ENCODE assay signal across 1 cellular context in genomic region chr10:70109064-70109729, GRCh38.
TF ChIP-seq lines count a peak whose summit lies in the region.

No MANE protein-coding gene starts in this region.

TF ChIP-seq in HepG2, 621 proteins besides CTCF, POLR2A, EP300 and RAD21 (continued from another document and continues in another):
- TF ChIP-seq TP53 (CRISPR knock-in tag; conservative IDR thresholded peaks at IDR 0.05): 0 out of 2 replicates have a peak, but pooled peaks have one; percentile 67
- no peak for TF ChIP-seq CBX5 (CRISPR knock-in tag; IDR thresholded peaks at IDR 0.05; ENCODE audit: borderline replicate concordance)
- TF ChIP-seq HMGXB3 (CRISPR knock-in tag; IDR thresholded peaks at IDR 0.05; ENCODE audit: borderline replicate concordance): 0 out of 2 replicates have a peak, but pooled peaks have one; percentile 46
- TF ChIP-seq ZNF362 (CRISPR knock-in tag; IDR thresholded peaks at IDR 0.05; ENCODE audit: borderline replicate concordance): 0 out of 2 replicates have a peak, but pooled peaks have one; percentile 38
- TF ChIP-seq ZNF382 (CRISPR knock-in tag; IDR thresholded peaks at IDR 0.05; ENCODE audit: borderline replicate concordance): no peak
- no peak for TF ChIP-seq ZNF280B (CRISPR knock-in tag; IDR thresholded peaks at IDR 0.05; ENCODE audit: borderline replicate concordance)
- TF ChIP-seq SNRNP70 (IDR thresholded peaks at IDR 0.05; ENCODE audit: low read depth, low read length): no peak
- TF ChIP-seq ZNF691 (CRISPR knock-in tag; IDR thresholded peaks at IDR 0.05; ENCODE audit: borderline replicate concordance, low read depth): no peak
- TF ChIP-seq STAT6 (CRISPR knock-in tag; IDR thresholded peaks at IDR 0.05; ENCODE audit: borderline replicate concordance): 0 out of 2 replicates have a peak, but pooled peaks have one; percentile 46
- TF ChIP-seq PHB2 (IDR thresholded peaks at IDR 0.05; ENCODE audit: partially characterized antibody): no peak
- peak; percentile 69; the same call in 1 of the 2 replicates for TF ChIP-seq SOX5 (CRISPR knock-in tag; IDR thresholded peaks at IDR 0.05; ENCODE audit: borderline replicate concordance)
- TF ChIP-seq PRMT3 (CRISPR knock-in tag; IDR thresholded peaks at IDR 0.05; ENCODE audit: borderline replicate concordance, low read depth): no peak
- no peak for TF ChIP-seq SMAD9 (CRISPR knock-in tag; IDR thresholded peaks at IDR 0.05)
- no peak for TF ChIP-seq MAZ (IDR thresholded peaks at IDR 0.05; ENCODE audit: borderline replicate concordance, low read depth, low read length)
- peak; percentile 66; the same call in 1 of the 2 replicates for TF ChIP-seq MAZ (CRISPR knock-in tag; IDR thresholded peaks at IDR 0.05; ENCODE audit: low read depth)
- no peak for TF ChIP-seq NFATC3 (CRISPR knock-in tag; IDR thresholded peaks at IDR 0.05)
- TF ChIP-seq PBX3 (CRISPR knock-in tag; IDR thresholded peaks at IDR 0.05; ENCODE audit: borderline replicate concordance): no peak
- no peak for TF ChIP-seq ZNF552 (CRISPR knock-in tag; IDR thresholded peaks at IDR 0.05; ENCODE audit: borderline replicate concordance)
- TF ChIP-seq HIC2 (CRISPR knock-in tag; IDR thresholded peaks at IDR 0.05; ENCODE audit: low read depth): no peak; the same call in 1 of the 2 replicates
- peak; percentile 71; the same call in 1 of the 2 replicates for TF ChIP-seq ZNF574 (CRISPR knock-in tag; IDR thresholded peaks at IDR 0.05)
- no peak; the same call in 1 of the 2 replicates for TF ChIP-seq ZKSCAN8 (CRISPR knock-in tag; IDR thresholded peaks at IDR 0.05; ENCODE audit: borderline replicate concordance)
- peak; percentile 90 for TF ChIP-seq ARID5B (CRISPR knock-in tag; IDR thresholded peaks at IDR 0.05)
- TF ChIP-seq SNAPC5 (CRISPR knock-in tag; IDR thresholded peaks at IDR 0.05; ENCODE audit: borderline replicate concordance): no peak
- no peak; the same call in 1 of the 2 replicates for TF ChIP-seq ZNF652 (CRISPR knock-in tag; IDR thresholded peaks at IDR 0.05; ENCODE audit: borderline replicate concordance, low read depth)
- no peak for TF ChIP-seq CC2D1A (CRISPR knock-in tag; IDR thresholded peaks at IDR 0.05)
- 0 out of 2 replicates have a peak, but pooled peaks have one; percentile 13 for TF ChIP-seq ESRRA (CRISPR knock-in tag; IDR thresholded peaks at IDR 0.05; ENCODE audit: low read depth)
- no peak for TF ChIP-seq SRSF9 (IDR thresholded peaks at IDR 0.05; ENCODE audit: borderline replicate concordance, insufficient read depth, low read depth, low read length, poor library complexity, severe bottlenecking)
- no peak for TF ChIP-seq DDIT3 (CRISPR knock-in tag; IDR thresholded peaks at IDR 0.05)
